In the genomic region with DNA sequence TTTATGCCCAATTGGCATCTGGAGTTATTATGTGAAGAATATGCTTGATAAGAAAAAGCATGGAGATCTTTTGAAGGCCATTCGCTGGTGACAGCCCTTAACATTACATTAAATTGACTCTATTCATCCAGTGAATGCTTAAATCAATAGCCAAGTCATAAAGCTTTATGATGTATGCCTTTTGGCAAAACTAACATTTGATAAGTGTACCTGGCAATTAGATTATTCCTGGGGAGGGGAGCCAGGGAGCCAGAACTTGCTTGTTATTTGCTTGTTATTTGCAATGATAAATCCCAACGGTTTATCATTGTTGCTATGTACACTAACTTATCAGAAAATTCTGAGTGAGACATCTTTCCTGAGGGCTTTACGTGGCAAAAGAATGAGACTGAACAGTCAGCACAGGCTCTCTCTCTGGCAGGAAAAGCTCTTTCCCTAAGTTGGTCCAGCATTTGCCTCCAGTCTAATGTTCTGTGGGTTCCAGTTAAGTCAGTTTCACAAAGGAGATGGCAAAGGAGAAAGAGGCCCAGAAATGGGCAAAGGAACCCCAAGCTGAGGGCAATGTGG, we compare ENCODE assay signal across 1 cellular context.
A peak's percentile ranks its signal among the peaks of the same experiment; 100 is the strongest.
TF ChIP-seq lines count a peak whose summit lies in the region.

No MANE protein-coding gene starts in this region.

TF ChIP-seq in K562, 482 proteins besides CTCF, POLR2A, EP300 and RAD21:
- TF ChIP-seq FOSL1 (tag; conservative IDR thresholded peaks at IDR 0.05), result 0 out of 2 replicates have a peak, but pooled peaks have one; percentile 4
- TF ChIP-seq PTBP1 (IDR thresholded peaks at IDR 0.05; ENCODE audit: low read depth, low read length), result no peak
- TF ChIP-seq GATA2 (CRISPR knock-in tag; IDR thresholded peaks at IDR 0.05), result no peak
TF ChIP-seq in K562: peak in this region for 1.
